In the genomic region with DNA sequence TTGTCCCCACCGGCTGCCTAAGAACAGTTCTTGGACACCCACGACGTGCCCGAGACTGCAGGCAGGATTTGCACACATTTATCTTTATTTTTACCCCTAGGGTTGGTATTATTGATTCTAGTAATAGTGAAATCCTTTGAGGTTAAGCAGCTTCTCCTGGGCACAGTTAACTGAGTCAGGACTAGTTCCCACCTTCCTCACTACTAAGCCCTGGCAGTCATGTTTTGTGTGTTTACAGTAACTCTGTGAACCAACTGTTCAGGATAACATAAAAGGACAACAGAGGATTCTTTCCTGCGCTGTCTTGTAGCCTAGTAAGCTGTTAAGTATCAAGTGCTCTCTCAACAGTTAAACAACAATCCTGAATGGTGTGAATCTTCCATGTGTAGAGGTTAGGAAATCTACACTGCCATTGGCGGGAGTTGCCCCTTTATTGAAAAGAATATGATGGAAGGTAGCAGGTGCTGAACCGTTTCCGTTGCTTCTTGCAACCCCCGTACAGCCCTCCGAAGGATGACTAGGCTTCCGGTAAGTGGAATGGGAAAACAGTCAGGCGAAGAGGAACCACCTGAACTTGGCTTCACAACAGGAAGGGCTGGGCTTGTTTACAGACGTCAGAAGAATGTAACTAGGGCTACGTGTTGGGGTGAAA, we compare ENCODE assay signal across 8 cellular contexts. TPM values are rescaled to one million over a fixed set of nuclear protein-coding genes. Genes with fewer than 3 reads are reported as not detected.
DNase-seq lines count a peak whose midpoint lies in the region; ATAC-seq and TF ChIP-seq lines count a peak whose summit lies in the region.

No MANE protein-coding gene starts in this region.

- POLR2A ChIA-PET in CD4-positive, alpha-beta T cell (lab: Charles Lee) = interaction anchor here (1.0 to 12.0 kb wide), 8 partner anchors 12 to 768 kb away, joined by 3 to 195 read pairs (median 5); partner anchors contain the start of genes ACAT2, MRPL18, TCP1 and WTAP

- no peak for TF ChIP-seq POLR2A in ovary (IDR thresholded peaks at IDR 0.05)

- H3K27ac Mint-ChIP-seq in CD4-positive, alpha-beta T cell = peak overlapping the region; percentile 88
- H3K27ac Mint-ChIP-seq in activated naive CD4-positive, alpha-beta T cell treated with anti-CD3 and anti-CD28 coated beads, Interleukin-2, amount 50 U/mL, for 72 hours = peak overlapping the region; percentile 95 to 98

- peak overlapping the region; percentile 83 for H3K4me3 ChIP-seq in H7 (ENCODE audit: insufficient read depth, low read depth, low read length)
- peak overlapping the region; percentile 81 for H3K4me3 ChIP-seq in ovary

- intact Hi-C loops in CD4-positive, alpha-beta T cell (cut with DNase I, micrococcal nuclease) = loop anchor here (1.0 to 10.0 kb wide), 8 partner anchors 32 to 831 kb away; partner anchors contain the start of genes ACAT2 (in 1 of the 2), MRPL18 (in 1 of the 2) and TCP1 (in 1 of the 2)
- intact Hi-C loops in Right ventricle myocardium inferior (cut with DNase I) (loop anchor here (1.0 to 10.0 kb wide), 6 partner anchors 23 to 251 kb away; partner anchors contain the start of genes ACAT2, MRPL18 and WTAP), ovary (cut with DNase I) (loop anchor here (2.0 to 10.0 kb wide), 7 partner anchors 33 to 158 kb away; partner anchors contain the start of genes TCP1 (in 2 of the 4), WTAP (in 2 of the 4) and ACAT2 (in 1 of the 4))

- no peaks in the 10 kb centered on the region for H3K27me3 ChIP-seq in CD4-positive, alpha-beta T cell (ENCODE audit: control insufficient read depth, insufficient read depth, low read length)
- no peaks in the 10 kb centered on the region for H3K27me3 ChIP-seq in H7 (ENCODE audit: control insufficient read depth, insufficient read depth, low read length)
- H3K27me3 ChIP-seq in ovary = no peaks in the 10 kb centered on the region

- H3K27me3 Mint-ChIP-seq in CD4-positive, alpha-beta T cell = no peaks in the 10 kb centered on the region

- H3K4me3 Mint-ChIP-seq in CD4-positive, alpha-beta T cell = peak overlapping the region; percentile 98

- CTCF ChIA-PET in CD4-positive, alpha-beta T cell (lab: Charles Lee) = interaction anchor here (1.6 kb wide), 1 partner anchor 26 kb away, joined by 4 read pairs; no protein-coding TSS in a partner anchor

- no peak for TF ChIP-seq CTCF in CD4-positive, alpha-beta T cell (IDR thresholded peaks at IDR 0.05)
- no peak for TF ChIP-seq CTCF in ovary (IDR thresholded peaks at IDR 0.05)

- H3K36me3 ChIP-seq in H7 (replicated peaks; ENCODE audit: control insufficient read depth, insufficient read depth, low read length) (peaks cover 1% of the 10 kb centered on the region), ovary (no peaks in the 10 kb centered on the region)

- peak; percentile 47 for ATAC-seq in CD4-positive, alpha-beta T cell (ENCODE audit: poor library complexity)
- ATAC-seq in activated naive CD4-positive, alpha-beta T cell treated with anti-CD3 and anti-CD28 coated beads, Interleukin-2, amount 50 U/mL, for 72 hours = peak; percentile 56 to 68
- ATAC-seq in Right ventricle myocardium inferior = peak; percentile 5
- no peak for ATAC-seq in HG03139 (IDR thresholded peaks at IDR 0.05; ENCODE audit: unreplicated experiment)

- peaks cover 31% of the 10 kb centered on the region for H3K36me3 Mint-ChIP-seq in CD4-positive, alpha-beta T cell (ENCODE audit: low read depth)
- peaks cover 23 to 24% of the 10 kb centered on the region in 2 donors for H3K36me3 Mint-ChIP-seq in activated naive CD4-positive, alpha-beta T cell treated with anti-CD3 and anti-CD28 coated beads, Interleukin-2, amount 50 U/mL, for 72 hours

- H3K27ac ChIP-seq in CD4-positive, alpha-beta T cell (ENCODE audit: low read depth, low read length) = peak overlapping the region; percentile 76
- peak overlapping the region; percentile 91 to 92 for H3K27ac ChIP-seq in ovary

- no peak for TF ChIP-seq EP300 in ovary (IDR thresholded peaks at IDR 0.05)

- H3K4me1 Mint-ChIP-seq in CD4-positive, alpha-beta T cell (ENCODE audit: low read depth) = peaks cover 44% of the 10 kb centered on the region

- H3K9me3 ChIP-seq in CD4-positive, alpha-beta T cell (ENCODE audit: control insufficient read depth, low read length) = no peaks in the 10 kb centered on the region
- no peaks in the 10 kb centered on the region for H3K9me3 ChIP-seq in ovary

- H3K9me3 Mint-ChIP-seq in CD4-positive, alpha-beta T cell = no peaks in the 10 kb centered on the region
- H3K9me3 Mint-ChIP-seq in activated naive CD4-positive, alpha-beta T cell treated with anti-CD3 and anti-CD28 coated beads, Interleukin-2, amount 50 U/mL, for 72 hours = no peaks in the 10 kb centered on the region

- peaks cover 5% of the 10 kb centered on the region for H3K4me1 ChIP-seq in ovary (ENCODE audit: insufficient read depth)

- DNase-seq in CD4-positive, alpha-beta T cell = peak; percentile 16 to 65 (median 38)
- peak; percentile 23 for DNase-seq in H7
- peak; percentile 42 for DNase-seq in NCI-H748 (lab: John Stamatoyannopoulos, UW; ENCODE audit: unreplicated experiment)
- peak in 1 of 2 donors; percentile 64 for DNase-seq in activated naive CD4-positive, alpha-beta T cell treated with anti-CD3 and anti-CD28 coated beads, Interleukin-2, amount 50 U/mL, for 72 hours (ENCODE audit: low spot score in 2 of 2)
- DNase-seq in Right ventricle myocardium inferior (ENCODE audit: missing footprints) = no peak
- peak in 1 of 5 donors; percentile 52 for DNase-seq in ovary
- no peak for DNase-seq in GOT3 (lab: John Stamatoyannopoulos, UW)

- WGBS in ovary, 3 donors = 11 to 13% (median 12%) methylated on average over 14 of the region's 14 CpGs

RNA-seq across cellular contexts. Expression of gene SOD2, which starts 1.0 kb away (rescaled TPM):
- total RNA-seq in CD4-positive, alpha-beta T cell = 100 to 1,000 TPM; 182 to 195 TPM
- 90.8 and 114 TPM in 2 replicates for total RNA-seq in H7 (2014; rRNA removed; shearing (Covaris generic))
- 100 to 1,000 TPM; 154 to 182 TPM for total RNA-seq in activated naive CD4-positive, alpha-beta T cell treated with anti-CD3 and anti-CD28 coated beads, Interleukin-2, amount 50 U/mL, for 72 hours
- total RNA-seq in Right ventricle myocardium inferior (1,072 TPM), ovary (100 to 1,000 TPM; 164 to 580 (median 215) TPM)
- 100 to 1,000 TPM; 130 to 160 TPM for polyA plus RNA-seq in ovary

RNA-seq across cellular contexts. Expression of gene WTAP, which starts 33.3 kb away (rescaled TPM):
- total RNA-seq in CD4-positive, alpha-beta T cell = 100 to 1,000 TPM; 211 to 227 TPM
- total RNA-seq in H7 (2014; rRNA removed; shearing (Covaris generic)) = 58.1 and 63.1 TPM in 2 replicates
- 10 to 100 TPM; 89.9 to 94.3 TPM for total RNA-seq in activated naive CD4-positive, alpha-beta T cell treated with anti-CD3 and anti-CD28 coated beads, Interleukin-2, amount 50 U/mL, for 72 hours
- 45.9 TPM for total RNA-seq in Right ventricle myocardium inferior
- 100 to 1,000 TPM in 3 of 7 donors, 10 to 100 TPM in 4; 89.1 to 117 (median 95.4) TPM for total RNA-seq in ovary
- 10 to 100 TPM; 65.3 to 95.7 TPM for polyA plus RNA-seq in ovary

Comparison
In these comparisons a context has a peak if more than half of its experiments do, and no peak if none do; other contexts are left out.
1. DNase-seq: peak in CD4-positive, alpha-beta T cell (10 of 10), H7 (single experiment) and NCI-H748 (single experiment); none in Right ventricle myocardium inferior (single experiment) and GOT3 (single experiment).